In the genomic region with DNA sequence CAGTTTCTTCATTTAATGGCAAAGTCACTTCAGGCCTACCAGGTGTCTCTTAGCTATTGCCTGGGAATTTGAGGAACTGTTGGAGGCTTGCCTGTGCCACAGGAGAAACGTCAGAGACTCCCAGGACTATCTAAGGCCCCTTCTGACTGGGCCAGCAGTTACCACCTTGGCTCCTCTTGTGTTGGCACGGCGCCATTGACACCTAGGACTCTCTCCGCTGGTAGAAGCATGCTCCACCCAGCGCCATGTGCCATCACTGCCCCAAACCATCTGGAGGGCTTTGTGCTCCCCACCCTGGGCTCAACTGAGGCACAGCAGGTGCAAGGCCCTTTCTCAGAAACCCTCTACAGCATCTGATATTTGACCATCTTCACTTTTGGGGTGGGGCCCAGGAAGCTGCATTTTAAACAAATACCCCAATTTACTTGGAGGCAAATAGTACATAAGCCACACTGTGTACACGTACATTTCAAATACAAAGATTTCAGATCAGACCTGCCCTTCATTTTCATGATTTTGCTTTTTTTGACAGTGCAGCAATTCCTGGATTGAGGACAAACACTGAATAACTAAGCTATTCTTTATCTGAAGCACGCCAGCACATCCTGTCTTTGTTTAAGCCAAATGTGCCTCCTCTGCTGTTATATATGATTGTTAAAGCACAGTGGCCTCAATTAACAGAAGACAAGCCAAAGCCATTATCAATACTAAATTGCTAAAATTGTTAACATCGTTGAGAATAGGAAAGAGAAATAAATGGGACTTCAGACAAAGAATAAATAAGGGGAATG, we compare ENCODE assay signal across 20 cellular contexts. TPM values are rescaled to one million over a fixed set of nuclear protein-coding genes. Genes with fewer than 3 reads are reported as not detected.
DNase-seq lines count a peak whose midpoint lies in the region; ATAC-seq, FAIRE-seq and TF ChIP-seq lines count a peak whose summit lies in the region.
"Had no signal": no experiment of that assay in that cellular context is flagged by ENCODE, and none has a peak within 500 bp of the region (broad histone marks: within the 10 kb centered on the region; RNA-seq: fewer than 3 reads in every experiment).

No MANE protein-coding gene starts in this region.

- intact Hi-C loops in right lobe of liver (cut with DNase I) (no loop called here), HepG2 (cut with micrococcal nuclease; ENCODE audit: unreplicated experiment) (no loop called here), posterior vena cava (cut with DNase I) (no loop called here)

- H3K27ac ChIP-seq in right lobe of liver, result no peak overlapping the region
- no peak overlapping the region for H3K27ac ChIP-seq in HepG2 (ENCODE audit: extremely low read length, insufficient read depth, low read length)
- H3K27ac ChIP-seq: BLaER1 treated with 17β-estradiol and CSF1 and Interleukin-3, amounts not matched to agents 10 nM and 100 nM; HL-60 had no signal

- no peaks in the 10 kb centered on the region for H3K79me2 ChIP-seq in HepG2 (ENCODE audit: insufficient read depth, low read length)

- no peak for TF ChIP-seq EP300 in HepG2 (IDR thresholded peaks at IDR 0.05; ENCODE audit: low read depth in 2 of 2, low read length in 2 of 2)
- no peak for TF ChIP-seq EP300 in HepG2 (CRISPR knock-in tag; IDR thresholded peaks at IDR 0.05; ENCODE audit: borderline replicate concordance)

- H3K4me3 ChIP-seq in right lobe of liver (no peak overlapping the region), HepG2 (replicated peaks in 1 of 3; ENCODE audit: insufficient read depth in 1 of 3, low read depth in 2 of 3, low read length in 3 of 3) (no peak overlapping the region)
- H3K4me3 ChIP-seq: BLaER1 treated with 17β-estradiol and CSF1 and Interleukin-3, amounts not matched to agents 10 nM and 100 nM had no signal

- no peaks in the 10 kb centered on the region for H3K4me1 ChIP-seq in right lobe of liver
- no peaks in the 10 kb centered on the region for H3K4me1 ChIP-seq in HepG2 (ENCODE audit: insufficient read depth, low read length)
- H3K4me1 ChIP-seq: BLaER1 treated with 17β-estradiol and CSF1 and Interleukin-3, amounts not matched to agents 10 nM and 100 nM had no signal

- no peak for TF ChIP-seq CTCF in right lobe of liver (IDR thresholded peaks at IDR 0.05)
- no peak for TF ChIP-seq CTCF in HepG2 (CRISPR knock-in tag; IDR thresholded peaks at IDR 0.05)

- in situ Hi-C loops in HepG2 (cut with HindIII; ENCODE audit: extremely low pct_ligation_motif_present, low pct_unique_long_range_greater_than_20kb), result no loop called here

- ATAC-seq in right lobe of liver (peak; percentile 30 to 47 (median 44)), HepG2 (no peak)
- ATAC-seq: CD8-positive, alpha-beta T cell had no signal

- BruUV-seq in HepG2 (replicated peaks; lab: Mats Ljungman, UMichigan), result no TSS peak

- no peaks in the 10 kb centered on the region for H3K27me3 ChIP-seq in right lobe of liver
- peaks cover 0 to 2% of the 10 kb centered on the region in 2 experiments; a peak in 1 of 5 replicates for H3K27me3 ChIP-seq in HepG2 (ENCODE audit: control insufficient read depth in 1 of 2, insufficient read depth in 2 of 2, low read length in 2 of 2)
- H3K27me3 ChIP-seq: BLaER1 treated with 17β-estradiol and CSF1 and Interleukin-3, amounts not matched to agents 10 nM and 100 nM had no signal

- no peak for TF ChIP-seq RAD21 in HepG2 (CRISPR knock-in tag; IDR thresholded peaks at IDR 0.05)

- CTCF ChIA-PET in HepG2 (lab: Yijun Ruan, JAX; ENCODE audit: low intra/inter-chr PET ratio, low total read pairs) (no interaction called here), HEK293T (lab: Yijun Ruan, JAX) (interaction anchor here (1.0 kb wide), 1 partner anchor 17 kb away, joined by 3 read pairs; no protein-coding TSS in a partner anchor)

- H2AFZ ChIP-seq in HepG2 (ENCODE audit: low read length), result no peak overlapping the region

- TF ChIP-seq POLR2A in right lobe of liver (IDR thresholded peaks at IDR 0.05) (no peak), HepG2 (IDR thresholded peaks at IDR 0.05; ENCODE audit: insufficient read depth in 1 of 2, low read depth in 2 of 2, low read length in 2 of 2) (no peak)

- no peaks in the 10 kb centered on the region for H4K20me1 ChIP-seq in HepG2 (ENCODE audit: insufficient read depth, low read length)
- H4K20me1 ChIP-seq: BLaER1 treated with 17β-estradiol and CSF1 and Interleukin-3, amounts not matched to agents 10 nM and 100 nM had no signal

- no peak overlapping the region for H3K4me2 ChIP-seq in HepG2 (ENCODE audit: low read depth, low read length)
- H3K4me2 ChIP-seq: BLaER1 treated with 17β-estradiol and CSF1 and Interleukin-3, amounts not matched to agents 10 nM and 100 nM had no signal

- POLR2A ChIA-PET in HepG2 (lab: Yijun Ruan, JAX) (no interaction called here), HEK293T (lab: Yijun Ruan, JAX) (no interaction called here)

- DNase-seq in right lobe of liver (no peak), HepG2 (ENCODE audit: low spot score) (no peak), dermis microvascular lymphatic vessel endothelial cell (ENCODE audit: low read depth in 2 of 2) (peak; percentile 67), posterior vena cava (ENCODE audit: low spot score) (peak; percentile 69), HEK293T (ENCODE audit: extremely low spot score) (no peak)
- DNase-seq in stimulated activated CD4-positive, alpha-beta T cell treated with anti-CD3 and anti-CD28 coated beads, Interleukin-2, amount 100 ng/mL, for 48 hours, result no peak
- DNase-seq: Calu3; CD8-positive, alpha-beta T cell; DMS 273 treated with DMSO at 0.1 percent for 48 hours; DMS53; DND-41; EL; H9; IMR-90 had no signal

- WGBS in right lobe of liver (ENCODE audit: insufficient coverage, low coverage, low lambda C conversion rate, missing lambda C conversion rate), result 39% methylated on average over 4 of the region's 8 CpGs
- 6% methylated on average over 4 of the region's 8 CpGs for WGBS in HepG2 (ENCODE audit: low lambda C conversion rate)

- no peak for FAIRE-seq in HepG2 (lab: Jason Lieb, UNC)
- FAIRE-seq: G401.6, GM12891, GM19239, H1 had no signal

- no peak overlapping the region for H3K9ac ChIP-seq in HepG2 (ENCODE audit: insufficient read depth, low read depth, low read length)
- H3K9ac ChIP-seq: BLaER1 treated with 17β-estradiol and CSF1 and Interleukin-3, amounts not matched to agents 10 nM and 100 nM had no signal

- H3K36me3 ChIP-seq in right lobe of liver, result no peaks in the 10 kb centered on the region
- no peaks in the 10 kb centered on the region for H3K36me3 ChIP-seq in HepG2 (replicated peaks in 1 of 2; ENCODE audit: control insufficient read depth in 1 of 2, insufficient read depth in 2 of 2, low read length in 2 of 2)
- H3K36me3 ChIP-seq: BLaER1 treated with 17β-estradiol and CSF1 and Interleukin-3, amounts not matched to agents 10 nM and 100 nM had no signal

- no peaks in the 10 kb centered on the region for H3K9me3 ChIP-seq in right lobe of liver
- H3K9me3 ChIP-seq in HepG2 (ENCODE audit: low read length), result no peaks in the 10 kb centered on the region

TF ChIP-seq in HepG2, 621 proteins besides CTCF, POLR2A, EP300 and RAD21 (continues in another document):
- TF ChIP-seq ZNF75D (CRISPR knock-in tag; IDR thresholded peaks at IDR 0.05; ENCODE audit: borderline replicate concordance) (no peak), ZNF12 (CRISPR knock-in tag; IDR thresholded peaks at IDR 0.05) (no peak), IKZF4 (CRISPR knock-in tag; IDR thresholded peaks at IDR 0.05; ENCODE audit: borderline replicate concordance, low read depth, not compliant biosample characterization) (no peak), NCOR1 (IDR thresholded peaks at IDR 0.05; ENCODE audit: borderline replicate concordance, low read length) (no peak)

TF ChIP-seq in HEK293T, 16 proteins besides CTCF, POLR2A, EP300 and RAD21:
- TF ChIP-seq TARDBP (IDR thresholded peaks at IDR 0.05), result no peak
- TF ChIP-seq SUZ12 (IDR thresholded peaks at IDR 0.05), result no peak
- no peak for TF ChIP-seq NFRKB (IDR thresholded peaks at IDR 0.05)
- TF ChIP-seq BHLHE40 (IDR thresholded peaks at IDR 0.05; ENCODE audit: borderline replicate concordance), result no peak
- no peak for TF ChIP-seq LEF1 (IDR thresholded peaks at IDR 0.05; ENCODE audit: borderline replicate concordance)
- TF ChIP-seq ELF4 (IDR thresholded peaks at IDR 0.05), result no peak
- TF ChIP-seq ZNF384 (IDR thresholded peaks at IDR 0.05), result no peak
- TF ChIP-seq ARNT (IDR thresholded peaks at IDR 0.05), result no peak
- no peak for TF ChIP-seq FOXA1 (IDR thresholded peaks at IDR 0.05)
- TF ChIP-seq L3MBTL2 (conservative IDR thresholded peaks at IDR 0.05), result no peak
- TF ChIP-seq SP1 (IDR thresholded peaks at IDR 0.05), result no peak

RNA-seq across cellular contexts. Expression of a gene that starts 59.9 kb away (rescaled TPM):
- total RNA-seq in right lobe of liver (10 to 100 TPM; 18.4 to 35.3 (median 28.4) TPM), HepG2 (2016; rRNA removed; fragmentation: Illumina TruSeq; extraction: Trizol) (52.1 and 71.7 TPM in 2 replicates), dermis microvascular lymphatic vessel endothelial cell (36.8 and 39.5 TPM in 2 replicates), posterior vena cava (10 to 100 TPM; 32.7 to 37.2 TPM)
- total RNA-seq in HepG2 (2016; cell fraction: cytosol; rRNA removed; fragmentation: Illumina TruSeq; extraction: Trizol; ENCODE audit: low read depth), result 4.5 and 7.4 TPM in 2 replicates
- total RNA-seq in HepG2 (2016; cell fraction: insoluble cytoplasmic fraction; rRNA removed; fragmentation: Illumina TruSeq; extraction: Trizol), result 52.2 and 73.2 TPM in 2 replicates
- total RNA-seq in HepG2 (2016; cell fraction: membrane; rRNA removed; fragmentation: Illumina TruSeq; extraction: Trizol), result 13.5 and 14.1 TPM in 2 replicates
- total RNA-seq in HepG2 (2016; cell fraction: nucleus; rRNA removed; fragmentation: Illumina TruSeq; extraction: Trizol), result 75.0 and 80.5 TPM in 2 replicates
- polyA plus RNA-seq in HepG2 (2011; rRNA removed), result 14.6 and 16.4 TPM in 2 replicates
- 5.3 and 7.5 TPM in 2 replicates for polyA plus RNA-seq in HepG2 (2011; cell fraction: cytosol; rRNA removed)
- polyA plus RNA-seq in HepG2 (2011; cell fraction: nucleus; rRNA removed), result 30.3 and 38.4 TPM in 2 replicates
- polyA plus RNA-seq in HepG2 (2012), result 20.4 and 22.7 TPM in 2 replicates
- polyA plus RNA-seq in HepG2 (2016; cell fraction: cytosol; fragmentation: Illumina TruSeq; extraction: Trizol; ENCODE audit: low read depth), result 2.0 and 2.9 TPM in 2 replicates
- polyA plus RNA-seq in HepG2 (2016; cell fraction: insoluble cytoplasmic fraction; fragmentation: Illumina TruSeq; extraction: Trizol; ENCODE audit: low read depth), result 48.8 and 48.9 TPM in 2 replicates
- polyA plus RNA-seq in HepG2 (2016; cell fraction: membrane; fragmentation: Illumina TruSeq; extraction: Trizol; ENCODE audit: low read depth), result 5.2 TPM in 2 replicates
- 97.8 and 99.2 TPM in 2 replicates for polyA plus RNA-seq in HepG2 (2016; cell fraction: nucleus; fragmentation: Illumina TruSeq; extraction: Trizol; ENCODE audit: insufficient read depth, low read depth)
- 11.5 and 23.1 TPM in 2 replicates for polyA minus RNA-seq in HepG2 (2011; rRNA and poly(A)+ RNA removed; ENCODE audit: low replicate concordance)
- 16.0 and 19.1 TPM in 2 replicates for polyA minus RNA-seq in HepG2 (2011; cell fraction: cytosol; rRNA and poly(A)+ RNA removed)
- 109 and 114 TPM in 2 replicates for polyA minus RNA-seq in HepG2 (2011; cell fraction: nucleus; rRNA and poly(A)+ RNA removed)

Comparison
In these comparisons a context has a peak if more than half of its experiments do, and no peak if none do; other contexts are left out.
1. DNase-seq: peak in dermis microvascular lymphatic vessel endothelial cell (2 of 2) and posterior vena cava (single experiment); none in right lobe of liver (0 of 3), HepG2 (single experiment), stimulated activated CD4-positive, alpha-beta T cell treated with anti-CD3 and anti-CD28 coated beads, Interleukin-2, amount 100 ng/mL, for 48 hours (0 of 2) and HEK293T (single experiment).